In the genomic region with DNA sequence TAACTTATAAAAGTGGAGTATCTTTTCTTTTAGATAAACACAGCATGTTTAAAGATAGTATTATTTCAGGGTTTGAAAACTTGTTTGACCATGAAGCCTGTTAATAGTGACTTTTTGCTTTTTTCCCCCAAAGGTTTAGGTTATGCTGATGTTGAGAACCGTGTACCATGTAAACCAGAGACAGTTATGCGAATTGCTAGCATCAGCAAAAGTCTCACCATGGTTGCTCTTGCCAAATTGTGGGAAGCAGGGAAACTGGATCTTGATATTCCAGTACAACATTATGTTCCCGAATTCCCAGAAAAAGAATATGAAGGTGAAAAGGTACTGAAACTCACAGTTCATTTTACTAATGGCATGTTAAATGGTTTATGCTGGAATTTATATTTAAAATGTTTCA, we compare ENCODE assay signal across 26 cellular contexts.
"Had no signal": no experiment of that assay in that cellular context is flagged by ENCODE, and none has a peak within 500 bp of the region (broad histone marks: within the 10 kb centered on the region; RNA-seq: fewer than 3 reads in every experiment).

No MANE protein-coding gene starts in this region.

- H3K27ac ChIP-seq: left ventricle myocardium inferior, ovary, right atrium auricular region, stomach, thyroid gland, upper lobe of right lung had no signal

- DNase-seq: hypothalamus; immature natural killer cell; kidney; left ventricle myocardium inferior; midbrain; mucosa of descending colon; naive thymus-derived CD4-positive, alpha-beta T cell; ovary; stimulated activated CD4-positive, alpha-beta T cell treated with anti-CD3 and anti-CD28 coated beads, Interleukin-1b, Interleukin-23, amount 100 ng/mL, for 48 hours; stimulated activated CD4-positive, alpha-beta T cell treated with anti-CD3 and anti-CD28 coated beads, Interleukin-2, amount 100 ng/mL, for 48 hours; stimulated activated CD4-positive, alpha-beta T cell treated with anti-CD3 and anti-CD28 coated beads, Interleukin-4, amount 100 ng/mL, for 4 hours; stimulated activated CD8-positive, alpha-beta memory T cell treated with anti-CD3 and anti-CD28 coated beads, Interleukin-4, amount 100 ng/mL, for 48 hours; stimulated activated naive CD8-positive, alpha-beta T cell treated with anti-CD3 and anti-CD28 coated beads, Interleukin-15, Interleukin-2, amounts not matched to agents 100 U/mL and 50 U/mL, for 24 hours; stomach; testis; thyroid gland; trophoblast cell; upper lobe of right lung had no signal

- H3K27me3 ChIP-seq: ovary, right atrium auricular region, stomach, testis, thyroid gland, upper lobe of right lung had no signal

- H3K9me3 ChIP-seq: left ventricle myocardium inferior, mucosa of descending colon, ovary, right atrium auricular region, stomach, testis, thyroid gland, upper lobe of right lung had no signal

- H3K27me3 Mint-ChIP-seq: naive thymus-derived CD4-positive, alpha-beta T cell; natural killer cell treated with Interleukin-12 subunit alpha and Interleukin-12 subunit beta and Interleukin-15 and Interleukin-18, amount 100 ng/mL, for 72 hours; progenitor cell of endocrine pancreas; stimulated activated memory B cell treated with anti-CD40 and anti-IgM and Interleukin-4, amounts not matched to agents 10 μg/mL and 1 μg/mL and 100 μg/mL, for 72 hours had no signal

- ATAC-seq: mucosa of descending colon; naive thymus-derived CD4-positive, alpha-beta T cell; natural killer cell treated with Interleukin-12 subunit alpha and Interleukin-12 subunit beta and Interleukin-15 and Interleukin-18, amount 100 ng/mL, for 72 hours; sciatic nerve; stimulated activated memory B cell treated with anti-CD40 and anti-IgM and Interleukin-4, amounts not matched to agents 10 μg/mL and 1 μg/mL and 100 μg/mL, for 72 hours; stimulated activated naive CD8-positive, alpha-beta T cell treated with anti-CD3 and anti-CD28 coated beads, Interleukin-15, Interleukin-2, amounts not matched to agents 100 U/mL and 50 U/mL, for 24 hours; upper lobe of right lung had no signal

- H3K27ac Mint-ChIP-seq: naive thymus-derived CD4-positive, alpha-beta T cell; natural killer cell treated with Interleukin-12 subunit alpha and Interleukin-12 subunit beta and Interleukin-15 and Interleukin-18, amount 100 ng/mL, for 72 hours; stimulated activated memory B cell treated with anti-CD40 and anti-IgM and Interleukin-4, amounts not matched to agents 10 μg/mL and 1 μg/mL and 100 μg/mL, for 72 hours had no signal

- H3K4me1 ChIP-seq: testis, upper lobe of right lung had no signal

- H3K9me3 Mint-ChIP-seq: immature natural killer cell; naive thymus-derived CD4-positive, alpha-beta T cell; natural killer cell treated with Interleukin-12 subunit alpha and Interleukin-12 subunit beta and Interleukin-15 and Interleukin-18, amount 100 ng/mL, for 72 hours; stimulated activated memory B cell treated with anti-CD40 and anti-IgM and Interleukin-4, amounts not matched to agents 10 μg/mL and 1 μg/mL and 100 μg/mL, for 72 hours had no signal

- H3K36me3 ChIP-seq: ovary had no signal

- H3K4me3 ChIP-seq: left ventricle myocardium inferior, lung, mucosa of descending colon, ovary, right atrium auricular region, skin epidermis, stomach, testis, thyroid gland, upper lobe of right lung had no signal

- FAIRE-seq: kidney, urothelium cell line had no signal

- H3K4me3 Mint-ChIP-seq: immature natural killer cell; naive thymus-derived CD4-positive, alpha-beta T cell; natural killer cell treated with Interleukin-12 subunit alpha and Interleukin-12 subunit beta and Interleukin-15 and Interleukin-18, amount 100 ng/mL, for 72 hours; stimulated activated memory B cell treated with anti-CD40 and anti-IgM and Interleukin-4, amounts not matched to agents 10 μg/mL and 1 μg/mL and 100 μg/mL, for 72 hours had no signal
